ENCODE assay signal across 26 cellular contexts in genomic region chr10:125646311-125646710, GRCh38. TPM values are rescaled to one million over a fixed set of nuclear protein-coding genes. Genes with fewer than 3 reads are reported as not detected.
"Had no signal": no experiment of that assay in that cellular context is flagged by ENCODE, and none has a peak within 500 bp of the region (broad histone marks: within the 10 kb centered on the region; RNA-seq: fewer than 3 reads in every experiment).

No MANE protein-coding gene starts in this region.

- ATAC-seq: HepG2, SK-N-SH treated with all-trans-retinoic acid at 6 μM for 48 hours had no signal

- DNase-seq: IMR-90, Karpas-422, KG1, MV-4-11, NCI-H1048, NCI-H1105, NCI-H1417, NCI-H1436 treated with DMSO at 0.1 percent for 48 hours, NCI-H1694, NCI-H187 treated with DMSO at 0.1 percent for 48 hours, NCI-H2081, NCI-H2171, NCI-H226, NCI-H446, NCI-H510A, NCI-H524 treated with DMSO at 0.1 percent for 48 hours, NCI-H69, NCI-H774, Right ventricle myocardium superior, RPMI8226, SJCRH30, T-helper 1 cell had no signal

- FAIRE-seq: HepG2, RCC 7860 had no signal

RNA-seq across cellular contexts. Expression of gene TEX36, which starts 36.7 kb away (rescaled TPM):
- total RNA-seq: HepG2, HT1080, IMR-90, Right ventricle myocardium superior, SJCRH30 had no signal
